Comparison of ENCODE assay signal across 17 cellular contexts in the genomic region with DNA sequence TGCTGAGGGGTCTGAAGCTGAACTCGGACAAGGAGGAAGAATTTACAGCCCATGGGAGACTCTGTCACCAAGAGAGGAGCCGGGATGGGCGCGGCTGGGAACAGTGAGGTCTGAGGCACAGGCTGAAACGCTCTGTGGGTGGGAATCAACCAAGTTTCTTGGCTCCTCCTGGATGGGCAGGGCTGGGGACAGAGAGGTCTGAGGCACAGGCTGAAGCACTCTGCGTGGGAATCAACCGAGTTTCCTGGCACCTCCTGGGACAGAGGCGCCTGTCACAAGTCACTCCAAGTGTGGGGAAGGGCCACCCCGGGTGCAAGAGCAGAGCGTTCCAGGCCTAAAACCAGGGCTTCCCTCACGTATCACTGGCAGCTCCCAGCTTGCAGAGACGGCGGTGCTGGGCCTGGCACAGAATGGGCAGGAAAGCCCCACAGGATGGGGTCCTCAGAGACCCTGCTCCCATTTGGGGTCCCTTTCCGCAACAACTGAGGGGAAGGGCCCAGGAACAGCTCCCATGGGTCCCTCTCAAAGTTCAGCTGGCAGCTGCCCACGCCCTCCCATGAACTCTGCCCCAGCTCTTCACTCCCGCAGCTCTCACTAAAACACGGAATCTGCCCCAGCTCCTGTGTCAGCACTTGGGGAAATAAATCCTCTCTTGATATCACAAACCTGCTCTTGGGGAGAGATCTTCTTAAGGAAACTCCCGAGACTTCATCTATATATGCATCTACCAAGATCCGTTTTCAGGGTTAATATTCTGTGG.
"Had no signal": no experiment of that assay in that cellular context is flagged by ENCODE, and none has a peak within 500 bp of the region (broad histone marks: within the 10 kb centered on the region; RNA-seq: fewer than 3 reads in every experiment).

No MANE protein-coding gene starts in this region.

- ATAC-seq: activated CD4-positive, alpha-beta T cell treated with anti-CD3 and anti-CD28 coated beads for 36 hours; activated naive CD8-positive, alpha-beta T cell treated with anti-CD3 and anti-CD28 coated beads, Interleukin-2, amount 50 U/mL, for 24 hours; effector memory CD8-positive, alpha-beta T cell; T-cell had no signal

- H3K4me3 Mint-ChIP-seq: activated CD4-positive, alpha-beta memory T cell treated with anti-CD3 and anti-CD28 coated beads, Interleukin-2, amount 10 ng/mL, durations not matched to agents 7 days and 5 days; activated CD4-positive, alpha-beta T cell treated with anti-CD3 and anti-CD28 coated beads for 36 hours; activated naive CD8-positive, alpha-beta T cell treated with anti-CD3 and anti-CD28 coated beads, Interleukin-2, amount 50 U/mL, for 24 hours; activated T-helper 1 cell treated with anti-CD3 and anti-CD28 coated beads, Interleukin-12 subunit alpha, Interleukin-12 subunit beta, Interleukin-2, Interleukin-4 antibody, amounts not matched to agents 30 ng/mL and 10 ng/mL and 1 ng/mL, durations not matched to agents 14 hours and 24 hours and 36 hours; effector memory CD8-positive, alpha-beta T cell; immature natural killer cell; T-cell had no signal

- H3K27ac ChIP-seq: pancreas, suprapubic skin, VCaP had no signal

- H3K27ac Mint-ChIP-seq: activated CD4-positive, alpha-beta memory T cell treated with anti-CD3 and anti-CD28 coated beads, Interleukin-2, amount 10 ng/mL, durations not matched to agents 7 days and 5 days; activated CD4-positive, alpha-beta T cell treated with anti-CD3 and anti-CD28 coated beads for 36 hours; activated naive CD8-positive, alpha-beta T cell treated with anti-CD3 and anti-CD28 coated beads, Interleukin-2, amount 50 U/mL, for 24 hours; activated T-helper 1 cell treated with anti-CD3 and anti-CD28 coated beads, Interleukin-12 subunit alpha, Interleukin-12 subunit beta, Interleukin-2, Interleukin-4 antibody, amounts not matched to agents 30 ng/mL and 10 ng/mL and 1 ng/mL, durations not matched to agents 14 hours and 24 hours and 36 hours; effector memory CD8-positive, alpha-beta T cell; T-cell had no signal

- H3K9me3 ChIP-seq: pancreas, suprapubic skin had no signal

- H3K27me3 Mint-ChIP-seq: activated CD4-positive, alpha-beta memory T cell treated with anti-CD3 and anti-CD28 coated beads, Interleukin-2, amount 10 ng/mL, durations not matched to agents 7 days and 5 days; activated CD4-positive, alpha-beta T cell treated with anti-CD3 and anti-CD28 coated beads for 36 hours; activated naive CD8-positive, alpha-beta T cell treated with anti-CD3 and anti-CD28 coated beads, Interleukin-2, amount 50 U/mL, for 24 hours; effector memory CD8-positive, alpha-beta T cell; T-cell had no signal

- H3K4me1 Mint-ChIP-seq: activated CD4-positive, alpha-beta memory T cell treated with anti-CD3 and anti-CD28 coated beads, Interleukin-2, amount 10 ng/mL, durations not matched to agents 7 days and 5 days; activated CD4-positive, alpha-beta T cell treated with anti-CD3 and anti-CD28 coated beads for 36 hours; activated naive CD8-positive, alpha-beta T cell treated with anti-CD3 and anti-CD28 coated beads, Interleukin-2, amount 50 U/mL, for 24 hours; immature natural killer cell had no signal

- H3K4me1 ChIP-seq: pancreas, suprapubic skin had no signal

- H3K27me3 ChIP-seq: pancreas, suprapubic skin had no signal

- H3K4me3 ChIP-seq: pancreas, smooth muscle cell, suprapubic skin had no signal

- H3K9me3 Mint-ChIP-seq: activated CD4-positive, alpha-beta memory T cell treated with anti-CD3 and anti-CD28 coated beads, Interleukin-2, amount 10 ng/mL, durations not matched to agents 7 days and 5 days; activated naive CD8-positive, alpha-beta T cell treated with anti-CD3 and anti-CD28 coated beads, Interleukin-2, amount 50 U/mL, for 24 hours; activated T-helper 1 cell treated with anti-CD3 and anti-CD28 coated beads, Interleukin-12 subunit alpha, Interleukin-12 subunit beta, Interleukin-2, Interleukin-4 antibody, amounts not matched to agents 30 ng/mL and 10 ng/mL and 1 ng/mL, durations not matched to agents 14 hours and 24 hours and 36 hours; effector memory CD8-positive, alpha-beta T cell; immature natural killer cell; T-cell had no signal

- H3K4me2 ChIP-seq: smooth muscle cell had no signal

- DNase-seq: activated CD4-positive, alpha-beta memory T cell treated with anti-CD3 and anti-CD28 coated beads, Interleukin-2, amount 10 ng/mL, durations not matched to agents 7 days and 5 days; activated CD4-positive, alpha-beta T cell treated with anti-CD3 and anti-CD28 coated beads for 36 hours; activated CD8-positive, alpha-beta memory T cell treated with anti-CD3 and anti-CD28 coated beads, Interleukin-2, amount 50 U/mL, for 4 hours; activated naive CD4-positive, alpha-beta T cell treated with Interleukin-2 at 50 U/mL for 16 hours; activated naive CD8-positive, alpha-beta T cell treated with anti-CD3 and anti-CD28 coated beads, Interleukin-2, amount 50 U/mL, for 24 hours; central memory CD4-positive, alpha-beta T cell; effector memory CD8-positive, alpha-beta T cell; immature natural killer cell; stimulated activated CD4-positive, alpha-beta T cell treated with anti-CD3 and anti-CD28 coated beads, Interleukin-1b, Interleukin-23, amount 100 ng/mL, for 48 hours; stimulated activated naive CD4-positive, alpha-beta T cell treated with Interleukin-2 at 50 U/mL for 16 hours; T-cell; T1000 had no signal
